1 cellular context compared by ENCODE assay signal in the genomic region with DNA sequence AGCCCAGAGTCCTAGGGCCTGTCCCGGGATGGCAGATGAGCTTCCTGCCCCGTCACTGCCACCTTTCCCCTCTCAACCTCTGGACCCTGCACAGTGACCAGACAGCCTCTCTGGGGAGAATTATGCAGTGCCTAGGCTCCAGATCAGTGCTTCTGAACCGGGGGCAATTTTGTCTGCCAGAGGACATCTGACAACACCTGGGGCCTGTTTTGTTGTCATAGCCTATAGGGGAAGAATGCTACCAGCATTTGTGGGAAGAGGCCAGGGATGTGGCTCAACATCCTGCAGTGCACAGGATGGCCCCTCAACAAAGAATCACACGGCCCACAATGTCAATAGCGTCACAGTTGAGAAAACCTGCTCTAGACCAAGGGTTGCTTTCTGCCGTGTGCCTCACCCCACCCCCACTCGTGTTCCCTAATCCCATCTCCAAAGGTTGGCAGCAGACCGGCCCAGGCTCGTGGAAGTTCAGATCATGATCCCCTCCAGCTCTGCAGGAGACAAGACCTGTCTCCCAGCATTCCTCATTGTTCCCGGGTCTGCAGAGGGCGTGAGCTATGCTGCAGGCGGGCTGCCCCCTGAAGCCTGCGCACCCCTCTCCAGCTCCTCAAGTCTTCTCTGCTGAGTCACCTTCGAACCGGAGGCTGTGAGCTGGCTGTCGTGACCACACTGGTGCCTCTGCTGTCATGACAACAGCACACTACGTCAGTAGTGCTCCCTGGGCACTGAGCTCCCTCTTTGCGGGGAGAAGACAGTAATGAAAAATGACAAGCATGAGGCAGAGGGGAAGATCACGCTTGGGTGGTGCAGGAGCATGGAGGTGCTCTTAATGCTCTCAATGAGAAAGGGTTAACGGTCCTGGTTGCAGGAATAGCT.
A peak's percentile ranks its signal among the peaks of the same experiment; 100 is the strongest.
TF ChIP-seq lines count a peak whose summit lies in the region.

No MANE protein-coding gene starts in this region.

TF ChIP-seq in K562, 482 proteins besides CTCF, POLR2A, EP300 and RAD21 (continued from another document):
- TF ChIP-seq MTA1 (IDR thresholded peaks at IDR 0.05; ENCODE audit: borderline replicate concordance) (0 out of 2 replicates have a peak, but pooled peaks have one; percentile 24), MEIS2 (IDR thresholded peaks at IDR 0.05; ENCODE audit: partially characterized antibody) (peak; percentile 76), SIN3A (IDR thresholded peaks at IDR 0.05; ENCODE audit: borderline replicate concordance in 2 of 2, control insufficient read depth in 1 of 2, low read depth in 2 of 2, low read length in 2 of 2) (no peak), HDAC2 (IDR thresholded peaks at IDR 0.05) (0 out of 2 replicates have a peak, but pooled peaks have one; percentile 19), BRF1 (IDR thresholded peaks at IDR 0.05; ENCODE audit: borderline replicate concordance, extremely low read depth, insufficient read length) (no peak)
- TF ChIP-seq, protein P1, sequence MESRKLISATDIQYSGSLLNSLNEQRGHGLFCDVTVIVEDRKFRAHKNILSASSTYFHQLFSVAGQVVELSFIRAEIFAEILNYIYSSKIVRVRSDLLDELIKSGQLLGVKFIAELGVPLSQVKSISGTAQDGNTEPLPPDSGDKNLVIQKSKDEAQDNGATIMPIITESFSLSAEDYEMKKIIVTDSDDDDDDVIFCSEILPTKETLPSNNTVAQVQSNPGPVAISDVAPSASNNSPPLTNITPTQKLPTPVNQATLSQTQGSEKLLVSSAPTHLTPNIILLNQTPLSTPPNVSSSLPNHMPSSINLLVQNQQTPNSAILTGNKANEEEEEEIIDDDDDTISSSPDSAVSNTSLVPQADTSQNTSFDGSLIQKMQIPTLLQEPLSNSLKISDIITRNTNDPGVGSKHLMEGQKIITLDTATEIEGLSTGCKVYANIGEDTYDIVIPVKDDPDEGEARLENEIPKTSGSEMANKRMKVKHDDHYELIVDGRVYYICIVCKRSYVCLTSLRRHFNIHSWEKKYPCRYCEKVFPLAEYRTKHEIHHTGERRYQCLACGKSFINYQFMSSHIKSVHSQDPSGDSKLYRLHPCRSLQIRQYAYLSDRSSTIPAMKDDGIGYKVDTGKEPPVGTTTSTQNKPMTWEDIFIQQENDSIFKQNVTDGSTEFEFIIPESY (CRISPR knock-in tag; IDR thresholded peaks at IDR 0.05) = 0 out of 2 replicates have a peak, but pooled peaks have one; percentile 15
- TF ChIP-seq, protein P2, sequence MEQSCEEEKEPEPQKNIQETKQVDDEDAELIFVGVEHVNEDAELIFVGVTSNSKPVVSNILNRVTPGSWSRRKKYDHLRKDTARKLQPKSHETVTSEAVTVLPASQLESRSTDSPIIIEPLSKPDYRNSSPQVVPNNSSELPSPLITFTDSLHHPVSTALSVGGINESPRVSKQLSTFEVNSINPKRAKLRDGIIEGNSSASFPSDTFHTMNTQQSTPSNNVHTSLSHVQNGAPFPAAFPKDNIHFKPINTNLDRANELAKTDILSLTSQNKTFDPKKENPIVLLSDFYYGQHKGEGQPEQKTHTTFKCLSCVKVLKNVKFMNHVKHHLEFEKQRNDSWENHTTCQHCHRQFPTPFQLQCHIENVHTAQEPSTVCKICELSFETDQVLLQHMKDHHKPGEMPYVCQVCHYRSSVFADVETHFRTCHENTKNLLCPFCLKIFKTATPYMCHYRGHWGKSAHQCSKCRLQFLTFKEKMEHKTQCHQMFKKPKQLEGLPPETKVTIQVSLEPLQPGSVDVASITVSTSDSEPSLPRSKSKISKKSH (CRISPR knock-in tag; IDR thresholded peaks at IDR 0.05) = no peak
